26 cellular contexts compared by ENCODE assay signal in genomic region chrX:104988038-104988437, GRCh38.
DNase-seq lines count a peak whose midpoint lies in the region; ATAC-seq, FAIRE-seq and TF ChIP-seq lines count a peak whose summit lies in the region.
"Had no signal": no experiment of that assay in that cellular context is flagged by ENCODE, and none has a peak within 500 bp of the region (broad histone marks: within the 10 kb centered on the region; RNA-seq: fewer than 3 reads in every experiment).

No MANE protein-coding gene starts in this region.

- peak; percentile 67 for FAIRE-seq in A549 (lab: Jason Lieb, UNC)
- FAIRE-seq in astrocyte (lab: Jason Lieb, UNC), result peak; percentile 72
- FAIRE-seq: D721Med, GM12878, GM12892, GM18507 had no signal

- no peaks in the 10 kb centered on the region for H3K27me3 Mint-ChIP-seq in astrocyte (ENCODE audit: low read depth, unreplicated experiment)
- no peaks in the 10 kb centered on the region for H3K27me3 Mint-ChIP-seq in natural killer cell (ENCODE audit: low read depth in 2 of 2)
- H3K27me3 Mint-ChIP-seq: CD4-positive, alpha-beta T cell had no signal

- H3K36me3 Mint-ChIP-seq in astrocyte (ENCODE audit: low read depth, unreplicated experiment) (no peaks in the 10 kb centered on the region), natural killer cell (no peaks in the 10 kb centered on the region)
- H3K36me3 Mint-ChIP-seq: CD8-positive, alpha-beta T cell had no signal

- H3K9me3 ChIP-seq in A549, result no peaks in the 10 kb centered on the region
- no peaks in the 10 kb centered on the region for H3K9me3 ChIP-seq in MM.1S (replicated peaks; ENCODE audit: insufficient read depth, low read length)
- no peaks in the 10 kb centered on the region for H3K9me3 ChIP-seq in astrocyte (ENCODE audit: insufficient read depth, low read depth, low read length)
- no peaks in the 10 kb centered on the region for H3K9me3 ChIP-seq in mesenchymal stem cell (ENCODE audit: control insufficient read depth, low read length)
- H3K9me3 ChIP-seq: BE2C, BLaER1, Caco-2 had no signal

- H3K14ac ChIP-seq in mesenchymal stem cell (ENCODE audit: low read length in 2 of 2), result no peak overlapping the region

- CTCF ChIA-PET in A549 (lab: Yijun Ruan, JAX), result no interaction called here

- DNase-seq in A549 (ENCODE audit: low read depth in 1 of 2, low spot score in 1 of 2) (no peak), MM.1S (peak; percentile 21), astrocyte (ENCODE audit: low read depth) (peak; percentile 0), mesenchymal stem cell (no peak), AML-193 (lab: John Stamatoyannopoulos, UW) (no peak), DMS153 (lab: John Stamatoyannopoulos, UW) (no peak), natural killer cell (no peak), AG08395 (ENCODE audit: low spot score) (no peak)
- DNase-seq: ACHN; BE2C; C1 segment of cervical spinal cord; Caco-2; Calu3; CD4-positive, alpha-beta T cell; CD8-positive, alpha-beta T cell; DMS53; DMS79; DND-41; EL; GDM1 had no signal

- no peak overlapping the region for H3K23ac ChIP-seq in mesenchymal stem cell (ENCODE audit: low read length in 2 of 2)

- no peaks in the 10 kb centered on the region for H4K20me1 ChIP-seq in MM.1S (ENCODE audit: insufficient read depth, low read length)
- H4K20me1 ChIP-seq in astrocyte (ENCODE audit: insufficient read depth, low read length), result no peaks in the 10 kb centered on the region
- H4K20me1 ChIP-seq: BLaER1 had no signal

- no peak for TF ChIP-seq POLR2A in A549 (IDR thresholded peaks at IDR 0.05; ENCODE audit: low read length)

- H3K18ac ChIP-seq in mesenchymal stem cell (ENCODE audit: low read depth in 1 of 2, low read length in 2 of 2), result no peak overlapping the region

- no peaks in the 10 kb centered on the region for H3F3A ChIP-seq in MM.1S (ENCODE audit: insufficient read depth, low read length)

- H3K27ac ChIP-seq in A549, result no peak overlapping the region
- no peak overlapping the region for H3K27ac ChIP-seq in MM.1S (ENCODE audit: low read length)
- H3K27ac ChIP-seq in astrocyte (ENCODE audit: low read depth, low read length), result no peak overlapping the region
- H3K27ac ChIP-seq in mesenchymal stem cell (ENCODE audit: low read length, poor library complexity, severe bottlenecking), result peak overlapping the region; percentile 77
- H3K27ac ChIP-seq: 22Rv1, BLaER1 had no signal

- TF ChIP-seq CTCF in A549 (IDR thresholded peaks at IDR 0.05), result no peak
- no peak for TF ChIP-seq CTCF in MM.1S (IDR thresholded peaks at IDR 0.05; ENCODE audit: low read length)
- no peak for TF ChIP-seq CTCF in astrocyte (IDR thresholded peaks at IDR 0.05; ENCODE audit: insufficient read depth, low read depth, low read length)
- no peak for TF ChIP-seq CTCF in natural killer cell (IDR thresholded peaks at IDR 0.05)

- no peaks in the 10 kb centered on the region for H3K27me3 ChIP-seq in MM.1S (replicated peaks; ENCODE audit: insufficient read depth, low read length)
- H3K27me3 ChIP-seq in astrocyte (ENCODE audit: insufficient read depth, low read length), result no peaks in the 10 kb centered on the region
- H3K27me3 ChIP-seq in mesenchymal stem cell (ENCODE audit: control insufficient read depth in 1 of 2, insufficient read depth in 1 of 2, low read length in 2 of 2), result peaks cover 0 to under 1% of the 10 kb centered on the region in 2 experiments
- H3K27me3 ChIP-seq: BE2C, BLaER1 had no signal

- H3K4me3 Mint-ChIP-seq in astrocyte (ENCODE audit: unreplicated experiment), result no peak overlapping the region
- no peak overlapping the region for H3K4me3 Mint-ChIP-seq in natural killer cell
- H3K4me3 Mint-ChIP-seq: CD4-positive, alpha-beta T cell; CD8-positive, alpha-beta T cell had no signal

- H3K36me3 ChIP-seq in MM.1S (replicated peaks; ENCODE audit: insufficient read depth, low read length), result no peaks in the 10 kb centered on the region
- H3K36me3 ChIP-seq in astrocyte (ENCODE audit: insufficient read depth, low read length), result no peaks in the 10 kb centered on the region
- H3K36me3 ChIP-seq in mesenchymal stem cell (ENCODE audit: control insufficient read depth in 1 of 2, insufficient read depth in 2 of 2, low read depth in 1 of 2, low read length in 2 of 2), result no peaks in the 10 kb centered on the region
- H3K36me3 ChIP-seq: BE2C, BLaER1 had no signal

- no peak overlapping the region for H4K91ac ChIP-seq in mesenchymal stem cell (ENCODE audit: low read length)

- no peak overlapping the region for H3K27ac Mint-ChIP-seq in astrocyte (ENCODE audit: unreplicated experiment)
- no peak overlapping the region for H3K27ac Mint-ChIP-seq in natural killer cell
- H3K27ac Mint-ChIP-seq: CD4-positive, alpha-beta T cell; CD8-positive, alpha-beta T cell had no signal

- no peak overlapping the region for H3K9ac ChIP-seq in MM.1S (ENCODE audit: low read length)
- no peak overlapping the region for H3K9ac ChIP-seq in astrocyte (ENCODE audit: low read length)
- no peak overlapping the region for H3K9ac ChIP-seq in mesenchymal stem cell (ENCODE audit: low read length)
- H3K9ac ChIP-seq: BLaER1 had no signal

- POLR2A ChIA-PET in A549 (lab: Yijun Ruan, JAX), result no interaction called here

- no peak overlapping the region for H2BK15ac ChIP-seq in mesenchymal stem cell (ENCODE audit: low read depth, poor library complexity, severe bottlenecking)

- H2BK12ac ChIP-seq in mesenchymal stem cell (ENCODE audit: low read length in 2 of 2), result no peak overlapping the region

- no peak for TF ChIP-seq EP300 in A549 (IDR thresholded peaks at IDR 0.05)

- TF ChIP-seq RAD21 in A549 (conservative IDR thresholded peaks at IDR 0.05 in 1 of 2, IDR thresholded peaks at IDR 0.05 in 1 of 2), result no peak

- intact Hi-C loops in natural killer cell (cut with micrococcal nuclease), result no loop called here

- no peak overlapping the region for H3K4me2 ChIP-seq in A549
- no peak overlapping the region for H3K4me2 ChIP-seq in MM.1S (ENCODE audit: low read depth, low read length)
- H3K4me2 ChIP-seq in astrocyte (ENCODE audit: low read length), result no peak overlapping the region
- no peak overlapping the region for H3K4me2 ChIP-seq in mesenchymal stem cell (ENCODE audit: low read length, poor library complexity, severe bottlenecking)
- H3K4me2 ChIP-seq: BLaER1 had no signal

- no peak overlapping the region for H2BK5ac ChIP-seq in mesenchymal stem cell (ENCODE audit: low read depth, low read length, poor library complexity, severe bottlenecking)

- H3K4me1 Mint-ChIP-seq in astrocyte (ENCODE audit: low read depth, unreplicated experiment), result peaks cover 12% of the 10 kb centered on the region
- H3K4me1 Mint-ChIP-seq in natural killer cell, result no peaks in the 10 kb centered on the region

- no peaks in the 10 kb centered on the region for H3K9me2 ChIP-seq in MM.1S (replicated peaks; ENCODE audit: insufficient read depth, low read length)

- H3K4me3 ChIP-seq in A549 (no peak overlapping the region), MM.1S (ENCODE audit: low read length) (no peak overlapping the region), astrocyte (ENCODE audit: insufficient read depth, low read depth, low read length) (no peak overlapping the region), mesenchymal stem cell (ENCODE audit: insufficient read depth in 1 of 2, low read depth in 1 of 2, low read length in 2 of 2) (no peak overlapping the region)
- H3K4me3 ChIP-seq: BLaER1, GM12878 had no signal

- no peaks in the 10 kb centered on the region for H3K79me1 ChIP-seq in mesenchymal stem cell (replicated peaks; ENCODE audit: low read length, poor library complexity, severe bottlenecking)

- no peak overlapping the region for H2AK5ac ChIP-seq in mesenchymal stem cell (ENCODE audit: low read length, severe bottlenecking)

- no peaks in the 10 kb centered on the region for H3K79me2 ChIP-seq in MM.1S (ENCODE audit: low read length)
- no peaks in the 10 kb centered on the region for H3K79me2 ChIP-seq in astrocyte (ENCODE audit: insufficient read depth, low read length)

- H3K4me1 ChIP-seq in A549, result no peaks in the 10 kb centered on the region
- H3K4me1 ChIP-seq in MM.1S (ENCODE audit: low read length), result no peaks in the 10 kb centered on the region
- no peaks in the 10 kb centered on the region for H3K4me1 ChIP-seq in astrocyte (ENCODE audit: insufficient read depth, low read length)
- peaks cover 2% of the 10 kb centered on the region for H3K4me1 ChIP-seq in mesenchymal stem cell (ENCODE audit: control insufficient read depth, insufficient read depth, low read depth, low read length)
- H3K4me1 ChIP-seq: BE2C, BLaER1, Caco-2 had no signal

- H3K9me3 Mint-ChIP-seq in astrocyte (ENCODE audit: unreplicated experiment) (no peaks in the 10 kb centered on the region), natural killer cell (peaks cover 2 to 9% of the 10 kb centered on the region in 2 donors)
- H3K9me3 Mint-ChIP-seq: CD4-positive, alpha-beta T cell; CD8-positive, alpha-beta T cell had no signal

- ATAC-seq in A549, result no peak
- ATAC-seq in natural killer cell, result no peak
- ATAC-seq: CD8-positive, alpha-beta T cell; GM12878 had no signal

- H4K8ac ChIP-seq in mesenchymal stem cell (ENCODE audit: low read length), result no peak overlapping the region

- H2AFZ ChIP-seq in MM.1S (ENCODE audit: low read length), result no peak overlapping the region
- no peak overlapping the region for H2AFZ ChIP-seq in astrocyte (ENCODE audit: low read depth, low read length)
- H2AFZ ChIP-seq in mesenchymal stem cell (ENCODE audit: low read depth, low read length), result no peak overlapping the region

- no peak overlapping the region for H2BK120ac ChIP-seq in mesenchymal stem cell (ENCODE audit: low read depth, low read length)

- H3K4ac ChIP-seq in mesenchymal stem cell (ENCODE audit: low read depth in 1 of 2, low read length in 2 of 2), result no peak overlapping the region

TF ChIP-seq in A549, 52 proteins besides CTCF, POLR2A, EP300 and RAD21:
- no peak for TF ChIP-seq RCOR1 (IDR thresholded peaks at IDR 0.05; ENCODE audit: low read depth, low read length)
- no peak for TF ChIP-seq MAZ (IDR thresholded peaks at IDR 0.05; ENCODE audit: borderline replicate concordance, low read depth, low read length)
- TF ChIP-seq BHLHE40 (IDR thresholded peaks at IDR 0.05; ENCODE audit: low read depth, low read length), result no peak
- peak; percentile 21 for TF ChIP-seq MAFK (IDR thresholded peaks at IDR 0.05; ENCODE audit: partially characterized antibody)
- no peak for TF ChIP-seq HES2 (IDR thresholded peaks at IDR 0.05)
- TF ChIP-seq RNF2 (IDR thresholded peaks at IDR 0.05; ENCODE audit: borderline replicate concordance, low read depth), result no peak
- TF ChIP-seq ELK1 (IDR thresholded peaks at IDR 0.05; ENCODE audit: low read depth, low read length), result no peak

Comparison
In these comparisons a context has a peak if more than half of its experiments do, and no peak if none do; other contexts are left out.
1. DNase-seq: peak in MM.1S (single experiment) and astrocyte (single experiment); none in A549 (0 of 2), mesenchymal stem cell (single experiment), AML-193 (0 of 2), DMS153 (single experiment), natural killer cell (single experiment) and AG08395 (single experiment).